9 cellular contexts compared by ENCODE assay signal in the genomic region with DNA sequence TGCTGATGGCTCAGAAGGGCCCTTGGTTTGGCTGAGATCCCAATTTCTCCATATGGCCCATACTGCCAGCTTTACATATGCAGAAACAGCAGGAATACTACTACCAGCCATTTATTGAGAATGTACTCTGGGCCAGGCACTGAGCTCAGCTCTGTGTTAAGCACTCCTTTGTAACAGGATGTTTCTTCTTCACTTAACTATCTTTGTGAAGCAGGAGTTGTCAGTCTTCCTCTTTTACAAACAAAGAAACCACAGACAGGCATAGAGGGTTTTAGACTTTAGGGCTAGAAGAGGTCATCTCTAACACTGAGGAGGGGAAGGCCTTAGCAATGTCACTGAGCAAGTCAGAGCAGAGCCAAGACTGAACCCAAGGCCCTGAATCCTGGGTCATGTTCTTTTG.
"Had no signal": no experiment of that assay in that cellular context is flagged by ENCODE, and none has a peak within 500 bp of the region (broad histone marks: within the 10 kb centered on the region; RNA-seq: fewer than 3 reads in every experiment).

No MANE protein-coding gene starts in this region.

- H3K27me3 ChIP-seq: cardiac muscle cell, heart left ventricle, thyroid gland had no signal

- ATAC-seq: heart left ventricle, left colon, lower lobe of right lung had no signal

- H3K4me1 ChIP-seq: heart left ventricle, lower lobe of right lung, thyroid gland had no signal

- H3K27ac ChIP-seq: cardiac muscle cell, heart left ventricle, lower lobe of right lung, thyroid gland had no signal

- H3K4me3 ChIP-seq: cardiac muscle cell, heart left ventricle, lower lobe of right lung, thyroid gland had no signal

- DNase-seq: activated CD4-positive, alpha-beta T cell treated with anti-CD3 and anti-CD28 coated beads, Interleukin-2, amount 50 U/mL, for 4 hours; activated CD4-positive, CD25-positive, alpha-beta regulatory T cell treated with anti-CD3 and anti-CD28 coated beads, Interleukin-2, amount 50 U/mL, for 72 hours; activated naive CD4-positive, alpha-beta T cell treated with anti-CD3 and anti-CD28 coated beads, Interleukin-2, amount 50 U/mL, for 16 hours; heart left ventricle; left colon; lower lobe of right lung; nucleus accumbens; thyroid gland had no signal

- H3K9me3 ChIP-seq: heart left ventricle, lower lobe of right lung, thyroid gland had no signal
